Comparison of ENCODE assay signal across 14 cellular contexts in the genomic region with DNA sequence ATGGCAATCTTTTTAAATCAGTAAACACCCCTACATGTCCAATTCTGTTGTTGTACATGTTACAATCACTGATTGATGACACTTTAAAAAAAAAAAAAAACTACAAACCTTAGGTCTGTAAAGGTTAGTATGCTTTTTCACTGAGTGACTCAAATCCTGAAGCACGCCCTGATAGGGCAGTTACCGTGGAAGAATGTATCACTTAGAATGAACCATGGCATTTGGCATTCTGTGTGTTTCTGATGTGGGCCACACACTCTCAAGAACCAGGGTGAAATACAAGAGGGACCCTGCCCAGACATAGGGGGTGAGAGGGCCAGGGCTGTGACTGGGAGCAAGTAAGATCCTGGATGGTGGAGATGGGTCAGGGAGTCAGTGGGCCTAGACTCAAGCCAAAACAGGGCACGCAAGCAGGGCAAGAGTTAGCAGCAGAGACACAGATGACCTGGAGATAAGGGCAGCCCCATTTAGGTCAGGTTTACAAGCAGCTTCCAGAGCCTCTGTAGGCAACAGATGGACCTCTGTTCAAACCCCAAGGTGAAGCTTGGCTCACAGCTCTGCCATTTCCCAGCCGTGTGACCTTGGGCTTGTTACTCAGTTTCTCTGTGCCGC. TPM values are rescaled to one million over a fixed set of nuclear protein-coding genes. Genes with fewer than 3 reads are reported as not detected.
DNase-seq lines count a peak whose midpoint lies in the region; ATAC-seq lines count a peak whose summit lies in the region.
"Had no signal": no experiment of that assay in that cellular context is flagged by ENCODE, and none has a peak within 500 bp of the region (broad histone marks: within the 10 kb centered on the region; RNA-seq: fewer than 3 reads in every experiment).

No MANE protein-coding gene starts in this region.

- H3K4me1 ChIP-seq in effector memory CD4-positive, alpha-beta T cell (ENCODE audit: control insufficient read depth, insufficient read depth, low read length, poor library complexity, severe bottlenecking), result peaks cover 38% of the 10 kb centered on the region
- H3K4me1 ChIP-seq: tibial nerve had no signal

- intact Hi-C loops in activated CD4-positive, alpha-beta T cell treated with anti-CD3 and anti-CD28 coated beads, Interleukin-2, amount 10 ng/mL, durations not matched to agents 24 days and 14 days (cut with micrococcal nuclease), result loop anchor here (2.0 to 10.0 kb wide), 2 partner anchors 19 to 993 kb away; partner anchors contain the start of gene SSBP3

- DNase-seq in activated CD4-positive, alpha-beta T cell treated with anti-CD3 and anti-CD28 coated beads, Interleukin-2, amount 10 ng/mL, durations not matched to agents 24 days and 14 days, result no peak
- no peak for DNase-seq in activated CD4-positive, alpha-beta T cell treated with anti-CD3 and anti-CD28 coated beads, Interleukin-2, amount 50 U/mL, for 1 hour
- peak; percentile 53 for DNase-seq in T-helper 2 cell treated with Interferon-gamma antibody and Interleukin-4, amounts not matched to agents 5 μg/mL and 100 μg/mL, for 36 hours (ENCODE audit: low spot score)
- no peak for DNase-seq in effector memory CD4-positive, alpha-beta T cell
- DNase-seq in NAMALWA (ENCODE audit: low spot score), result no peak
- DNase-seq: aorta, dorsolateral prefrontal cortex, lower lobe of right lung, NCI-H1105 treated with DMSO at 0.1 percent for 48 hours had no signal

- peaks cover 4% of the 10 kb centered on the region for H3K9me3 Mint-ChIP-seq in activated CD4-positive, alpha-beta T cell treated with anti-CD3 and anti-CD28 coated beads, Interleukin-2, amount 10 ng/mL, durations not matched to agents 24 days and 14 days
- no peaks in the 10 kb centered on the region for H3K9me3 Mint-ChIP-seq in T-helper 2 cell treated with Interferon-gamma antibody and Interleukin-4, amounts not matched to agents 5 μg/mL and 100 μg/mL, for 36 hours
- H3K9me3 Mint-ChIP-seq in stimulated activated memory B cell treated with anti-CD40 and anti-IgM and Interleukin-4, amounts not matched to agents 10 μg/mL and 1 μg/mL and 100 μg/mL, for 72 hours, result no peaks in the 10 kb centered on the region

- peaks cover 62% of the 10 kb centered on the region for H3K4me1 Mint-ChIP-seq in activated CD4-positive, alpha-beta T cell treated with anti-CD3 and anti-CD28 coated beads, Interleukin-2, amount 10 ng/mL, durations not matched to agents 24 days and 14 days
- H3K4me1 Mint-ChIP-seq in T-helper 2 cell treated with Interferon-gamma antibody and Interleukin-4, amounts not matched to agents 5 μg/mL and 100 μg/mL, for 36 hours (ENCODE audit: low read depth), result peaks cover 37% of the 10 kb centered on the region
- peaks cover 13% of the 10 kb centered on the region for H3K4me1 Mint-ChIP-seq in stimulated activated memory B cell treated with anti-CD40 and anti-IgM and Interleukin-4, amounts not matched to agents 10 μg/mL and 1 μg/mL and 100 μg/mL, for 72 hours

- no peaks in the 10 kb centered on the region for H3K27me3 ChIP-seq in effector memory CD4-positive, alpha-beta T cell (replicated peaks; ENCODE audit: control insufficient read depth, insufficient read depth, low read length, poor library complexity, severe bottlenecking)

- H3K36me3 Mint-ChIP-seq in activated CD4-positive, alpha-beta T cell treated with anti-CD3 and anti-CD28 coated beads, Interleukin-2, amount 10 ng/mL, durations not matched to agents 24 days and 14 days (ENCODE audit: low read depth), result no peaks in the 10 kb centered on the region
- H3K36me3 Mint-ChIP-seq in T-helper 2 cell treated with Interferon-gamma antibody and Interleukin-4, amounts not matched to agents 5 μg/mL and 100 μg/mL, for 36 hours (ENCODE audit: low read depth), result no peaks in the 10 kb centered on the region
- no peaks in the 10 kb centered on the region for H3K36me3 Mint-ChIP-seq in stimulated activated memory B cell treated with anti-CD40 and anti-IgM and Interleukin-4, amounts not matched to agents 10 μg/mL and 1 μg/mL and 100 μg/mL, for 72 hours

- no peaks in the 10 kb centered on the region for H3K36me3 ChIP-seq in effector memory CD4-positive, alpha-beta T cell (ENCODE audit: control insufficient read depth, insufficient read depth, low read length)
- H3K36me3 ChIP-seq: lower lobe of right lung, tibial nerve had no signal

- no peak overlapping the region for H3K4me3 ChIP-seq in effector memory CD4-positive, alpha-beta T cell (ENCODE audit: insufficient read depth, low read depth, low read length, poor library complexity, severe bottlenecking)
- H3K4me3 ChIP-seq: dorsolateral prefrontal cortex, lower lobe of right lung, tibial nerve had no signal

- H3K27ac Mint-ChIP-seq in activated CD4-positive, alpha-beta T cell treated with anti-CD3 and anti-CD28 coated beads, Interleukin-2, amount 10 ng/mL, durations not matched to agents 24 days and 14 days, result peak overlapping the region; percentile 96
- H3K27ac Mint-ChIP-seq in T-helper 2 cell treated with Interferon-gamma antibody and Interleukin-4, amounts not matched to agents 5 μg/mL and 100 μg/mL, for 36 hours, result peak overlapping the region; percentile 99
- H3K27ac Mint-ChIP-seq in stimulated activated memory B cell treated with anti-CD40 and anti-IgM and Interleukin-4, amounts not matched to agents 10 μg/mL and 1 μg/mL and 100 μg/mL, for 72 hours, result peak overlapping the region; percentile 38

- H3K27ac ChIP-seq in effector memory CD4-positive, alpha-beta T cell (ENCODE audit: insufficient read depth, low read length, poor library complexity, severe bottlenecking), result peak overlapping the region; percentile 76
- H3K27ac ChIP-seq: tibial nerve had no signal

- ATAC-seq in stimulated activated memory B cell treated with anti-CD40 and anti-IgM and Interleukin-4, amounts not matched to agents 10 μg/mL and 1 μg/mL and 100 μg/mL, for 72 hours, result no peak
- no peak for ATAC-seq in HG03432 (IDR thresholded peaks at IDR 0.05; ENCODE audit: unreplicated experiment)
- no peak for ATAC-seq in HG03045 (IDR thresholded peaks at IDR 0.05; ENCODE audit: unreplicated experiment)

- peak overlapping the region; percentile 80 for H3K4me3 Mint-ChIP-seq in activated CD4-positive, alpha-beta T cell treated with anti-CD3 and anti-CD28 coated beads, Interleukin-2, amount 10 ng/mL, durations not matched to agents 24 days and 14 days
- peak overlapping the region; percentile 39 for H3K4me3 Mint-ChIP-seq in T-helper 2 cell treated with Interferon-gamma antibody and Interleukin-4, amounts not matched to agents 5 μg/mL and 100 μg/mL, for 36 hours
- no peak overlapping the region for H3K4me3 Mint-ChIP-seq in stimulated activated memory B cell treated with anti-CD40 and anti-IgM and Interleukin-4, amounts not matched to agents 10 μg/mL and 1 μg/mL and 100 μg/mL, for 72 hours

- no peaks in the 10 kb centered on the region for H3K27me3 Mint-ChIP-seq in activated CD4-positive, alpha-beta T cell treated with anti-CD3 and anti-CD28 coated beads, Interleukin-2, amount 10 ng/mL, durations not matched to agents 24 days and 14 days
- no peaks in the 10 kb centered on the region for H3K27me3 Mint-ChIP-seq in T-helper 2 cell treated with Interferon-gamma antibody and Interleukin-4, amounts not matched to agents 5 μg/mL and 100 μg/mL, for 36 hours (ENCODE audit: low read depth)
- peaks cover 45% of the 10 kb centered on the region for H3K27me3 Mint-ChIP-seq in stimulated activated memory B cell treated with anti-CD40 and anti-IgM and Interleukin-4, amounts not matched to agents 10 μg/mL and 1 μg/mL and 100 μg/mL, for 72 hours

- no peaks in the 10 kb centered on the region for H3K9me3 ChIP-seq in effector memory CD4-positive, alpha-beta T cell (ENCODE audit: control insufficient read depth, low read length)
- H3K9me3 ChIP-seq: lower lobe of right lung, tibial nerve had no signal

RNA-seq across cellular contexts. Expression of gene DMRTB1, which starts 47.6 kb away (rescaled TPM):
- total RNA-seq in activated CD4-positive, alpha-beta T cell treated with anti-CD3 and anti-CD28 coated beads, Interleukin-2, amount 10 ng/mL, durations not matched to agents 24 days and 14 days, result not detected in 2 replicates
- total RNA-seq: aorta, lower lobe of right lung, NCI-H460, tibial nerve had no signal

Comparison
In these comparisons a context has a peak if more than half of its experiments do, and no peak if none do; other contexts are left out.
1. H3K27ac Mint-ChIP-seq: peak in every context shown above with its lines; median percentile 99 in T-helper 2 cell treated with Interferon-gamma antibody and Interleukin-4, amounts not matched to agents 5 μg/mL and 100 μg/mL, for 36 hours; 96 in activated CD4-positive, alpha-beta T cell treated with anti-CD3 and anti-CD28 coated beads, Interleukin-2, amount 10 ng/mL, durations not matched to agents 24 days and 14 days; 38 in stimulated activated memory B cell treated with anti-CD40 and anti-IgM and Interleukin-4, amounts not matched to agents 10 μg/mL and 1 μg/mL and 100 μg/mL, for 72 hours.